ENCODE assay signal across 8 cellular contexts in genomic region chr12:122079038-122079531, GRCh38. TPM values are rescaled to one million over a fixed set of nuclear protein-coding genes. Genes with fewer than 3 reads are reported as not detected.
A peak's percentile ranks its signal among the peaks of the same experiment; 100 is the strongest.
DNase-seq lines count a peak whose midpoint lies in the region; ATAC-seq, FAIRE-seq and TF ChIP-seq lines count a peak whose summit lies in the region.

No MANE protein-coding gene starts in this region.

- H3K36me3 Mint-ChIP-seq in CD8-positive, alpha-beta memory T cell: peaks cover 0 to 21% (median 6%) of the 10 kb centered on the region in 3 donors
- H3K36me3 Mint-ChIP-seq in neural crest cell (ENCODE audit: low read depth): peaks cover 3% of the 10 kb centered on the region

- peaks cover 0 to 1% (median 0%) of the 10 kb centered on the region in 5 donors for H3K9me3 Mint-ChIP-seq in CD8-positive, alpha-beta memory T cell
- H3K9me3 Mint-ChIP-seq in neural crest cell: no peaks in the 10 kb centered on the region

- TF ChIP-seq CTCF in VCaP (conservative IDR thresholded peaks at IDR 0.05) (no peak), neural crest cell (conservative IDR thresholded peaks at IDR 0.05) (no peak)

- CTCF ChIA-PET in CD8-positive, alpha-beta memory T cell (lab: Charles Lee): interaction anchor here (0.7 to 4.9 kb wide), 3 partner anchors 10 to 44 kb away, joined by 3 to 35 read pairs (median 3); no protein-coding TSS in a partner anchor

- peaks cover 45% of the 10 kb centered on the region for H3K4me1 ChIP-seq in CD8-positive, alpha-beta memory T cell (ENCODE audit: insufficient read depth, low read length)

- H3K36me3 ChIP-seq in CD8-positive, alpha-beta memory T cell (ENCODE audit: insufficient read depth, low read length): no peaks in the 10 kb centered on the region

- peak overlapping the region; percentile 87 to 98 (median 96) for H3K4me3 Mint-ChIP-seq in CD8-positive, alpha-beta memory T cell
- peak overlapping the region; percentile 89 for H3K4me3 Mint-ChIP-seq in neural crest cell

- peak overlapping the region; percentile 84 for H3K27ac ChIP-seq in CD8-positive, alpha-beta memory T cell (ENCODE audit: low read depth, low read length)
- H3K27ac ChIP-seq in VCaP: peak overlapping the region; percentile 94

- peak overlapping the region; percentile 82 to 97 (median 91) for H3K27ac Mint-ChIP-seq in CD8-positive, alpha-beta memory T cell
- peak overlapping the region; percentile 89 for H3K27ac Mint-ChIP-seq in neural crest cell (ENCODE audit: unreplicated experiment)

- peak overlapping the region; percentile 67 for H3K4me3 ChIP-seq in CD8-positive, alpha-beta memory T cell (ENCODE audit: low read length)

- no peak for FAIRE-seq in frontal cortex (lab: Jason Lieb, UNC)

- H3K9me3 ChIP-seq in CD8-positive, alpha-beta memory T cell (ENCODE audit: low read length): no peaks in the 10 kb centered on the region

- ATAC-seq in HG02981 (IDR thresholded peaks at IDR 0.05; ENCODE audit: unreplicated experiment): peak; percentile 8

- no peak for TF ChIP-seq POLR2A in erythroblast (IDR thresholded peaks at IDR 0.05; ENCODE audit: low read length)

- DNase-seq in CD8-positive, alpha-beta memory T cell: peak in 2 of 5 donors; percentile 17 to 61
- DNase-seq in erythroblast (lab: John Stamatoyannopoulos, UW) (peak; percentile 70 to 84), neural crest cell (ENCODE audit: low read depth, low spot score) (peak; percentile 27), frontal cortex (ENCODE audit: low spot score in 2 of 2) (no peak), NCI-H2081 treated with DMSO at 0.1 percent for 48 hours (lab: John Stamatoyannopoulos, UW) (no peak)
- DNase-seq in NK-92 treated with Interleukin-12 subunit alpha and Interleukin-12 subunit beta, amount 100 ng/mL, for 24 hours (lab: John Stamatoyannopoulos, UW): no peak

- H3K4me1 Mint-ChIP-seq in CD8-positive, alpha-beta memory T cell: peaks cover 46 to 56% (median 49%) of the 10 kb centered on the region in 3 donors
- peaks cover 44% of the 10 kb centered on the region for H3K4me1 Mint-ChIP-seq in neural crest cell

- POLR2A ChIA-PET in CD8-positive, alpha-beta memory T cell (lab: Charles Lee): interaction anchor here (0.6 to 1.4 kb wide), 7 partner anchors 10 to 816 kb away, joined by 3 to 9 read pairs (median 4); no protein-coding TSS in a partner anchor

- H3K27me3 ChIP-seq in CD8-positive, alpha-beta memory T cell (ENCODE audit: insufficient read depth, low read length, poor library complexity, severe bottlenecking): no peaks in the 10 kb centered on the region

- H3K27me3 Mint-ChIP-seq in CD8-positive, alpha-beta memory T cell: peaks cover 0 to 3% of the 10 kb centered on the region in 2 donors
- H3K27me3 Mint-ChIP-seq in neural crest cell (ENCODE audit: low read depth): peaks cover 17% of the 10 kb centered on the region

RNA-seq across cellular contexts. Expression of gene MLXIP, which starts 0.5 kb away (rescaled TPM):
- total RNA-seq in CD8-positive, alpha-beta memory T cell: 10 to 100 TPM; 32.1 to 33.9 TPM
- polyA plus RNA-seq in CD8-positive, alpha-beta memory T cell: 18.3 TPM
- 39.8 and 44.5 TPM in 2 replicates for total RNA-seq in neural crest cell
- total RNA-seq in frontal cortex: 6.9 TPM

RNA-seq across cellular contexts. Expression of gene BCL7A, which starts 57.4 kb away (rescaled TPM):
- total RNA-seq in CD8-positive, alpha-beta memory T cell: 1 to 10 TPM; 2.5 to 3.0 TPM
- polyA plus RNA-seq in CD8-positive, alpha-beta memory T cell: 3.3 TPM
- total RNA-seq in neural crest cell: 57.4 and 60.1 TPM in 2 replicates
- 88.0 TPM for total RNA-seq in frontal cortex

Comparison
In these comparisons a context has a peak if more than half of its experiments do, and no peak if none do; other contexts are left out.
1. DNase-seq: peak in erythroblast (2 of 2) and neural crest cell (single experiment); none in frontal cortex (0 of 2), NCI-H2081 treated with DMSO at 0.1 percent for 48 hours (single experiment) and NK-92 treated with Interleukin-12 subunit alpha and Interleukin-12 subunit beta, amount 100 ng/mL, for 24 hours (single experiment).
2. RNA of gene BCL7A, which starts 57.4 kb away (total RNA-seq): 88.0 TPM in frontal cortex (single experiment) and 57.4 to 60.1 TPM in neural crest cell; 2.5 to 3.0 TPM in CD8-positive, alpha-beta memory T cell; every median in the first group is over 10 times any median in the second.